Comparison of ENCODE assay signal across 8 cellular contexts in the genomic region with DNA sequence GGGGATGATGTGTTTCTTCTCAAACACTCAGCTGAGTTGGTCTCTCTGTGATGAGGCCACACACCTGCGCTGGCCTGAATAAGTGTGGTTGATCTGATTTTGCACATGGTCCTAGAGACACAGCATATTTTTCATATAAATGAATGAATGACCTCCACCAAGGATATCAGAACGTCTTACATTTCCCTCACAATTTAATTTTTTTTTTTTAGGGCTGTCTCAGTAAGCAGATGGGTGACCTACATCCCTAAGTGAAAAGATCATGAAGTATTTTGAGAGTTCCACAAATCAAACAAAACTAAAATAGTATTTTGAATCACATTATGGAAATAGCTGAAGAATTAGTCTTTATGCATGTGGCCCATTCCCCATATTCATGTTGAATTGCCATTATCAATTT.
"Had no signal": no experiment of that assay in that cellular context is flagged by ENCODE, and none has a peak within 500 bp of the region (broad histone marks: within the 10 kb centered on the region; RNA-seq: fewer than 3 reads in every experiment).

No MANE protein-coding gene starts in this region.

- H3K4me3 ChIP-seq: GM23248, GM23338, HAP-1 had no signal

- H3K36me3 ChIP-seq: HAP-1 had no signal

- DNase-seq: GM23248, GOT3, H7, H9, HCEC 1CT, HFFc6 had no signal

- H3K4me1 ChIP-seq: HAP-1 had no signal

- H3K9me3 ChIP-seq: HAP-1 had no signal

- H3K27ac ChIP-seq: GM23248 had no signal
